In the genomic region with DNA sequence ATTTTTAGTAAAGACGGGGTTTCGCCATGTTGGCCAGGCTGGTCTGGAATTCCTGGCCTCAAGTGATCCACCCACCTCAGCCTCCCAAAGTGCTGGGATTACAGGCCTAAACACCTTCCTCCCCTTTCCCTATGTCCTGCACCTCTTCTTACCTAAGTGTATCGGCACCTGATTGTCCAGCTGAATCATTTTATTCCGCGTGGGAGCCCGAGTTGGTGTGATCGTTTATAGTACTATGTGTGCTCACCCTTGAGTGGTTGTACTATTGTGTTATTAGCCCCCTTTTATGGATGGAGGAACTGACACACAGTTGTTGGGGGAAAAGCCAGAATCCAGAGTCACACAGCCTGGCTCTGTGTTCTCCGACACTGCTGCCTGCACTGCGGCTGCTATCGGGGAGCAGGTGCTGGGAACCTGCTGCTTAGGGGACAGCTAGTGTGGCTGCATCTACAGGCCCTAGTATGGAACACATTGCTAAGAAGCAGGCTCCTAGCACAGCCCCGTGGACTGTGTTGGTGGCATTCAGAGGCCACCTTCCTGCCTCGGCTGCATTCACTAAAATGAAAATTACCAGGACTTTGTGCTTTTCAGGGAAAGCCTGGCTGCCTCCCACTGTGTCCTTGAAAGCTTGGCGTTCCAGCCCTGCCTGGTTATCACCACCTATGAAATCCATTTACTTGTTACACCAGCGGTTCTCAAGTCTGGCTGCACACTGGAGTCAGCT, we compare ENCODE assay signal across 2 cellular contexts.
A peak's percentile ranks its signal among the peaks of the same experiment; 100 is the strongest.
TF ChIP-seq lines count a peak whose summit lies in the region.

No MANE protein-coding gene starts in this region.

TF ChIP-seq in A549, 52 proteins besides CTCF, POLR2A, EP300 and RAD21 (continued from another document):
- TF ChIP-seq, protein P1, sequence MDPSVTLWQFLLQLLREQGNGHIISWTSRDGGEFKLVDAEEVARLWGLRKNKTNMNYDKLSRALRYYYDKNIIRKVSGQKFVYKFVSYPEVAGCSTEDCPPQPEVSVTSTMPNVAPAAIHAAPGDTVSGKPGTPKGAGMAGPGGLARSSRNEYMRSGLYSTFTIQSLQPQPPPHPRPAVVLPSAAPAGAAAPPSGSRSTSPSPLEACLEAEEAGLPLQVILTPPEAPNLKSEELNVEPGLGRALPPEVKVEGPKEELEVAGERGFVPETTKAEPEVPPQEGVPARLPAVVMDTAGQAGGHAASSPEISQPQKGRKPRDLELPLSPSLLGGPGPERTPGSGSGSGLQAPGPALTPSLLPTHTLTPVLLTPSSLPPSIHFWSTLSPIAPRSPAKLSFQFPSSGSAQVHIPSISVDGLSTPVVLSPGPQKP (IDR thresholded peaks at IDR 0.05; ENCODE audit: low read depth, low read length), result no peak
- no peak for TF ChIP-seq ZC3H11A (IDR thresholded peaks at IDR 0.05)
- TF ChIP-seq RARB (CRISPR knock-in tag; IDR thresholded peaks at IDR 0.05), result peak; percentile 22; the same call in 1 of the 2 replicates
- TF ChIP-seq CBX8 (IDR thresholded peaks at IDR 0.05), result no peak
- no peak for TF ChIP-seq CEBPB (IDR thresholded peaks at IDR 0.05)
- TF ChIP-seq MAZ (IDR thresholded peaks at IDR 0.05; ENCODE audit: borderline replicate concordance, low read depth, low read length), result no peak
- peak; percentile 65 for TF ChIP-seq TP53 (CRISPR knock-in tag; IDR thresholded peaks at IDR 0.05)
- TF ChIP-seq, protein P2, sequence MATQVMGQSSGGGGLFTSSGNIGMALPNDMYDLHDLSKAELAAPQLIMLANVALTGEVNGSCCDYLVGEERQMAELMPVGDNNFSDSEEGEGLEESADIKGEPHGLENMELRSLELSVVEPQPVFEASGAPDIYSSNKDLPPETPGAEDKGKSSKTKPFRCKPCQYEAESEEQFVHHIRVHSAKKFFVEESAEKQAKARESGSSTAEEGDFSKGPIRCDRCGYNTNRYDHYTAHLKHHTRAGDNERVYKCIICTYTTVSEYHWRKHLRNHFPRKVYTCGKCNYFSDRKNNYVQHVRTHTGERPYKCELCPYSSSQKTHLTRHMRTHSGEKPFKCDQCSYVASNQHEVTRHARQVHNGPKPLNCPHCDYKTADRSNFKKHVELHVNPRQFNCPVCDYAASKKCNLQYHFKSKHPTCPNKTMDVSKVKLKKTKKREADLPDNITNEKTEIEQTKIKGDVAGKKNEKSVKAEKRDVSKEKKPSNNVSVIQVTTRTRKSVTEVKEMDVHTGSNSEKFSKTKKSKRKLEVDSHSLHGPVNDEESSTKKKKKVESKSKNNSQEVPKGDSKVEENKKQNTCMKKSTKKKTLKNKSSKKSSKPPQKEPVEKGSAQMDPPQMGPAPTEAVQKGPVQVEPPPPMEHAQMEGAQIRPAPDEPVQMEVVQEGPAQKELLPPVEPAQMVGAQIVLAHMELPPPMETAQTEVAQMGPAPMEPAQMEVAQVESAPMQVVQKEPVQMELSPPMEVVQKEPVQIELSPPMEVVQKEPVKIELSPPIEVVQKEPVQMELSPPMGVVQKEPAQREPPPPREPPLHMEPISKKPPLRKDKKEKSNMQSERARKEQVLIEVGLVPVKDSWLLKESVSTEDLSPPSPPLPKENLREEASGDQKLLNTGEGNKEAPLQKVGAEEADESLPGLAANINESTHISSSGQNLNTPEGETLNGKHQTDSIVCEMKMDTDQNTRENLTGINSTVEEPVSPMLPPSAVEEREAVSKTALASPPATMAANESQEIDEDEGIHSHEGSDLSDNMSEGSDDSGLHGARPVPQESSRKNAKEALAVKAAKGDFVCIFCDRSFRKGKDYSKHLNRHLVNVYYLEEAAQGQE (IDR thresholded peaks at IDR 0.05), result no peak
- TF ChIP-seq TFCP2L1 (CRISPR knock-in tag; IDR thresholded peaks at IDR 0.05), result peak; percentile 28; the same call in 1 of the 2 replicates
- TF ChIP-seq, protein P3, sequence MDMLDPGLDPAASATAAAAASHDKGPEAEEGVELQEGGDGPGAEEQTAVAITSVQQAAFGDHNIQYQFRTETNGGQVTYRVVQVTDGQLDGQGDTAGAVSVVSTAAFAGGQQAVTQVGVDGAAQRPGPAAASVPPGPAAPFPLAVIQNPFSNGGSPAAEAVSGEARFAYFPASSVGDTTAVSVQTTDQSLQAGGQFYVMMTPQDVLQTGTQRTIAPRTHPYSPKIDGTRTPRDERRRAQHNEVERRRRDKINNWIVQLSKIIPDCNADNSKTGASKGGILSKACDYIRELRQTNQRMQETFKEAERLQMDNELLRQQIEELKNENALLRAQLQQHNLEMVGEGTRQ (IDR thresholded peaks at IDR 0.05), result no peak
TF ChIP-seq in A549: peak in this region for 6.

TF ChIP-seq in WTC11, 78 proteins besides CTCF, POLR2A, EP300 and RAD21 (continued from another document and continues in another):
- TF ChIP-seq, protein P4, sequence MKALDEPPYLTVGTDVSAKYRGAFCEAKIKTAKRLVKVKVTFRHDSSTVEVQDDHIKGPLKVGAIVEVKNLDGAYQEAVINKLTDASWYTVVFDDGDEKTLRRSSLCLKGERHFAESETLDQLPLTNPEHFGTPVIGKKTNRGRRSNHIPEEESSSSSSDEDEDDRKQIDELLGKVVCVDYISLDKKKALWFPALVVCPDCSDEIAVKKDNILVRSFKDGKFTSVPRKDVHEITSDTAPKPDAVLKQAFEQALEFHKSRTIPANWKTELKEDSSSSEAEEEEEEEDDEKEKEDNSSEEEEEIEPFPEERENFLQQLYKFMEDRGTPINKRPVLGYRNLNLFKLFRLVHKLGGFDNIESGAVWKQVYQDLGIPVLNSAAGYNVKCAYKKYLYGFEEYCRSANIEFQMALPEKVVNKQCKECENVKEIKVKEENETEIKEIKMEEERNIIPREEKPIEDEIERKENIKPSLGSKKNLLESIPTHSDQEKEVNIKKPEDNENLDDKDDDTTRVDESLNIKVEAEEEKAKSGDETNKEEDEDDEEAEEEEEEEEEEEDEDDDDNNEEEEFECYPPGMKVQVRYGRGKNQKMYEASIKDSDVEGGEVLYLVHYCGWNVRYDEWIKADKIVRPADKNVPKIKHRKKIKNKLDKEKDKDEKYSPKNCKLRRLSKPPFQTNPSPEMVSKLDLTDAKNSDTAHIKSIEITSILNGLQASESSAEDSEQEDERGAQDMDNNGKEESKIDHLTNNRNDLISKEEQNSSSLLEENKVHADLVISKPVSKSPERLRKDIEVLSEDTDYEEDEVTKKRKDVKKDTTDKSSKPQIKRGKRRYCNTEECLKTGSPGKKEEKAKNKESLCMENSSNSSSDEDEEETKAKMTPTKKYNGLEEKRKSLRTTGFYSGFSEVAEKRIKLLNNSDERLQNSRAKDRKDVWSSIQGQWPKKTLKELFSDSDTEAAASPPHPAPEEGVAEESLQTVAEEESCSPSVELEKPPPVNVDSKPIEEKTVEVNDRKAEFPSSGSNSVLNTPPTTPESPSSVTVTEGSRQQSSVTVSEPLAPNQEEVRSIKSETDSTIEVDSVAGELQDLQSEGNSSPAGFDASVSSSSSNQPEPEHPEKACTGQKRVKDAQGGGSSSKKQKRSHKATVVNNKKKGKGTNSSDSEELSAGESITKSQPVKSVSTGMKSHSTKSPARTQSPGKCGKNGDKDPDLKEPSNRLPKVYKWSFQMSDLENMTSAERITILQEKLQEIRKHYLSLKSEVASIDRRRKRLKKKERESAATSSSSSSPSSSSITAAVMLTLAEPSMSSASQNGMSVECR (CRISPR knock-in tag; IDR thresholded peaks at IDR 0.05; ENCODE audit: borderline replicate concordance), result no peak
- no peak for TF ChIP-seq ZNF219 (CRISPR knock-in tag; IDR thresholded peaks at IDR 0.05; ENCODE audit: borderline replicate concordance)
- TF ChIP-seq, protein P5, sequence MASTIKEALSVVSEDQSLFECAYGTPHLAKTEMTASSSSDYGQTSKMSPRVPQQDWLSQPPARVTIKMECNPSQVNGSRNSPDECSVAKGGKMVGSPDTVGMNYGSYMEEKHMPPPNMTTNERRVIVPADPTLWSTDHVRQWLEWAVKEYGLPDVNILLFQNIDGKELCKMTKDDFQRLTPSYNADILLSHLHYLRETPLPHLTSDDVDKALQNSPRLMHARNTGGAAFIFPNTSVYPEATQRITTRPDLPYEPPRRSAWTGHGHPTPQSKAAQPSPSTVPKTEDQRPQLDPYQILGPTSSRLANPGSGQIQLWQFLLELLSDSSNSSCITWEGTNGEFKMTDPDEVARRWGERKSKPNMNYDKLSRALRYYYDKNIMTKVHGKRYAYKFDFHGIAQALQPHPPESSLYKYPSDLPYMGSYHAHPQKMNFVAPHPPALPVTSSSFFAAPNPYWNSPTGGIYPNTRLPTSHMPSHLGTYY (CRISPR knock-in tag; IDR thresholded peaks at IDR 0.05), result 0 out of 2 replicates have a peak, but pooled peaks have one; percentile 46
- no peak for TF ChIP-seq ZNF121 (CRISPR knock-in tag; IDR thresholded peaks at IDR 0.05)
- TF ChIP-seq, protein P6, sequence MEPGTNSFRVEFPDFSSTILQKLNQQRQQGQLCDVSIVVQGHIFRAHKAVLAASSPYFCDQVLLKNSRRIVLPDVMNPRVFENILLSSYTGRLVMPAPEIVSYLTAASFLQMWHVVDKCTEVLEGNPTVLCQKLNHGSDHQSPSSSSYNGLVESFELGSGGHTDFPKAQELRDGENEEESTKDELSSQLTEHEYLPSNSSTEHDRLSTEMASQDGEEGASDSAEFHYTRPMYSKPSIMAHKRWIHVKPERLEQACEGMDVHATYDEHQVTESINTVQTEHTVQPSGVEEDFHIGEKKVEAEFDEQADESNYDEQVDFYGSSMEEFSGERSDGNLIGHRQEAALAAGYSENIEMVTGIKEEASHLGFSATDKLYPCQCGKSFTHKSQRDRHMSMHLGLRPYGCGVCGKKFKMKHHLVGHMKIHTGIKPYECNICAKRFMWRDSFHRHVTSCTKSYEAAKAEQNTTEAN (CRISPR knock-in tag; IDR thresholded peaks at IDR 0.05), result no peak
- no peak for TF ChIP-seq NR2C2 (CRISPR knock-in tag; IDR thresholded peaks at IDR 0.05)
- TF ChIP-seq TP53 (CRISPR knock-in tag; IDR thresholded peaks at IDR 0.05), result no peak
- TF ChIP-seq ZNF396 (CRISPR knock-in tag; IDR thresholded peaks at IDR 0.05; ENCODE audit: borderline replicate concordance), result no peak
- TF ChIP-seq, protein P7, sequence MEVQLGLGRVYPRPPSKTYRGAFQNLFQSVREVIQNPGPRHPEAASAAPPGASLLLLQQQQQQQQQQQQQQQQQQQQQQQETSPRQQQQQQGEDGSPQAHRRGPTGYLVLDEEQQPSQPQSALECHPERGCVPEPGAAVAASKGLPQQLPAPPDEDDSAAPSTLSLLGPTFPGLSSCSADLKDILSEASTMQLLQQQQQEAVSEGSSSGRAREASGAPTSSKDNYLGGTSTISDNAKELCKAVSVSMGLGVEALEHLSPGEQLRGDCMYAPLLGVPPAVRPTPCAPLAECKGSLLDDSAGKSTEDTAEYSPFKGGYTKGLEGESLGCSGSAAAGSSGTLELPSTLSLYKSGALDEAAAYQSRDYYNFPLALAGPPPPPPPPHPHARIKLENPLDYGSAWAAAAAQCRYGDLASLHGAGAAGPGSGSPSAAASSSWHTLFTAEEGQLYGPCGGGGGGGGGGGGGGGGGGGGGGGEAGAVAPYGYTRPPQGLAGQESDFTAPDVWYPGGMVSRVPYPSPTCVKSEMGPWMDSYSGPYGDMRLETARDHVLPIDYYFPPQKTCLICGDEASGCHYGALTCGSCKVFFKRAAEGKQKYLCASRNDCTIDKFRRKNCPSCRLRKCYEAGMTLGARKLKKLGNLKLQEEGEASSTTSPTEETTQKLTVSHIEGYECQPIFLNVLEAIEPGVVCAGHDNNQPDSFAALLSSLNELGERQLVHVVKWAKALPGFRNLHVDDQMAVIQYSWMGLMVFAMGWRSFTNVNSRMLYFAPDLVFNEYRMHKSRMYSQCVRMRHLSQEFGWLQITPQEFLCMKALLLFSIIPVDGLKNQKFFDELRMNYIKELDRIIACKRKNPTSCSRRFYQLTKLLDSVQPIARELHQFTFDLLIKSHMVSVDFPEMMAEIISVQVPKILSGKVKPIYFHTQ (CRISPR knock-in tag; IDR thresholded peaks at IDR 0.05), result no peak
- peak; percentile 49; the same call in 1 of the 2 replicates for TF ChIP-seq EMX1 (CRISPR knock-in tag; IDR thresholded peaks at IDR 0.05)
- TF ChIP-seq, protein P8, sequence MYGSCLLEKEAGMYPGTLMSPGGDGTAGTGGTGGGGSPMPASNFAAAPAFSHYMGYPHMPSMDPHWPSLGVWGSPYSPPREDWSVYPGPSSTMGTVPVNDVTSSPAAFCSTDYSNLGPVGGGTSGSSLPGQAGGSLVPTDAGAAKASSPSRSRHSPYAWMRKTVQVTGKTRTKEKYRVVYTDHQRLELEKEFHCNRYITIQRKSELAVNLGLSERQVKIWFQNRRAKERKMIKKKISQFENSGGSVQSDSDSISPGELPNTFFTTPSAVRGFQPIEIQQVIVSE (CRISPR knock-in tag; IDR thresholded peaks at IDR 0.05; ENCODE audit: borderline replicate concordance), result no peak
- TF ChIP-seq, protein P9, sequence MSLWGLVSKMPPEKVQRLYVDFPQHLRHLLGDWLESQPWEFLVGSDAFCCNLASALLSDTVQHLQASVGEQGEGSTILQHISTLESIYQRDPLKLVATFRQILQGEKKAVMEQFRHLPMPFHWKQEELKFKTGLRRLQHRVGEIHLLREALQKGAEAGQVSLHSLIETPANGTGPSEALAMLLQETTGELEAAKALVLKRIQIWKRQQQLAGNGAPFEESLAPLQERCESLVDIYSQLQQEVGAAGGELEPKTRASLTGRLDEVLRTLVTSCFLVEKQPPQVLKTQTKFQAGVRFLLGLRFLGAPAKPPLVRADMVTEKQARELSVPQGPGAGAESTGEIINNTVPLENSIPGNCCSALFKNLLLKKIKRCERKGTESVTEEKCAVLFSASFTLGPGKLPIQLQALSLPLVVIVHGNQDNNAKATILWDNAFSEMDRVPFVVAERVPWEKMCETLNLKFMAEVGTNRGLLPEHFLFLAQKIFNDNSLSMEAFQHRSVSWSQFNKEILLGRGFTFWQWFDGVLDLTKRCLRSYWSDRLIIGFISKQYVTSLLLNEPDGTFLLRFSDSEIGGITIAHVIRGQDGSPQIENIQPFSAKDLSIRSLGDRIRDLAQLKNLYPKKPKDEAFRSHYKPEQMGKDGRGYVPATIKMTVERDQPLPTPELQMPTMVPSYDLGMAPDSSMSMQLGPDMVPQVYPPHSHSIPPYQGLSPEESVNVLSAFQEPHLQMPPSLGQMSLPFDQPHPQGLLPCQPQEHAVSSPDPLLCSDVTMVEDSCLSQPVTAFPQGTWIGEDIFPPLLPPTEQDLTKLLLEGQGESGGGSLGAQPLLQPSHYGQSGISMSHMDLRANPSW (CRISPR knock-in tag; conservative IDR thresholded peaks at IDR 0.05; ENCODE audit: low read depth), result no peak
- peak; percentile 86 for TF ChIP-seq GABPB1 (CRISPR knock-in tag; IDR thresholded peaks at IDR 0.05)
- TF ChIP-seq, protein P10, sequence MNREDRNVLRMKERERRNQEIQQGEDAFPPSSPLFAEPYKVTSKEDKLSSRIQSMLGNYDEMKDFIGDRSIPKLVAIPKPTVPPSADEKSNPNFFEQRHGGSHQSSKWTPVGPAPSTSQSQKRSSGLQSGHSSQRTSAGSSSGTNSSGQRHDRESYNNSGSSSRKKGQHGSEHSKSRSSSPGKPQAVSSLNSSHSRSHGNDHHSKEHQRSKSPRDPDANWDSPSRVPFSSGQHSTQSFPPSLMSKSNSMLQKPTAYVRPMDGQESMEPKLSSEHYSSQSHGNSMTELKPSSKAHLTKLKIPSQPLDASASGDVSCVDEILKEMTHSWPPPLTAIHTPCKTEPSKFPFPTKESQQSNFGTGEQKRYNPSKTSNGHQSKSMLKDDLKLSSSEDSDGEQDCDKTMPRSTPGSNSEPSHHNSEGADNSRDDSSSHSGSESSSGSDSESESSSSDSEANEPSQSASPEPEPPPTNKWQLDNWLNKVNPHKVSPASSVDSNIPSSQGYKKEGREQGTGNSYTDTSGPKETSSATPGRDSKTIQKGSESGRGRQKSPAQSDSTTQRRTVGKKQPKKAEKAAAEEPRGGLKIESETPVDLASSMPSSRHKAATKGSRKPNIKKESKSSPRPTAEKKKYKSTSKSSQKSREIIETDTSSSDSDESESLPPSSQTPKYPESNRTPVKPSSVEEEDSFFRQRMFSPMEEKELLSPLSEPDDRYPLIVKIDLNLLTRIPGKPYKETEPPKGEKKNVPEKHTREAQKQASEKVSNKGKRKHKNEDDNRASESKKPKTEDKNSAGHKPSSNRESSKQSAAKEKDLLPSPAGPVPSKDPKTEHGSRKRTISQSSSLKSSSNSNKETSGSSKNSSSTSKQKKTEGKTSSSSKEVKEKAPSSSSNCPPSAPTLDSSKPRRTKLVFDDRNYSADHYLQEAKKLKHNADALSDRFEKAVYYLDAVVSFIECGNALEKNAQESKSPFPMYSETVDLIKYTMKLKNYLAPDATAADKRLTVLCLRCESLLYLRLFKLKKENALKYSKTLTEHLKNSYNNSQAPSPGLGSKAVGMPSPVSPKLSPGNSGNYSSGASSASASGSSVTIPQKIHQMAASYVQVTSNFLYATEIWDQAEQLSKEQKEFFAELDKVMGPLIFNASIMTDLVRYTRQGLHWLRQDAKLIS (CRISPR knock-in tag; IDR thresholded peaks at IDR 0.05; ENCODE audit: borderline replicate concordance), result no peak
- TF ChIP-seq ZNF416 (CRISPR knock-in tag; IDR thresholded peaks at IDR 0.05), result 0 out of 2 replicates have a peak, but pooled peaks have one; percentile 5
